ENCODE assay signal across 19 cellular contexts in the genomic region with DNA sequence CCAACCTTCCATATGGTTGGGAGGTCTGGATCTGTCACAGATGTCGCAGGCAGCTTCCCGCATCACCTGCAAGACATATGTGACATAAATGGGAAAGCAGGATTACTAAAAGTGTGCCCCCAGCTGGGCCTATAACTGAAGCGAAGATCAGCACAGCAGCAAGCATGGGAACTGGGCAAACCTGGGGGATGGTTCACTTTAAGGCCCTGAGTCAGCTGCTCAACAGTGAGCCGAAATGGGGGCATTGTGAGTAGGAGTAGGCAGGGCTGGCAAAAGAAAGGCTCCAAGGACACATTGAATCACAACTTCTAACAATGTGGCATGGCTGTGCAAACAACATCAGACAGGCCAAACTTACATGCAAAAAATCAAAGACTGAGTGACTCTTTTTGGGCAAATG.
DNase-seq lines count a peak whose midpoint lies in the region; ATAC-seq and TF ChIP-seq lines count a peak whose summit lies in the region.
"Had no signal": no experiment of that assay in that cellular context is flagged by ENCODE, and none has a peak within 500 bp of the region (broad histone marks: within the 10 kb centered on the region; RNA-seq: fewer than 3 reads in every experiment).

No MANE protein-coding gene starts in this region.

- H3K4me3 Mint-ChIP-seq in natural killer cell treated with Interleukin-12 subunit alpha and Interleukin-12 subunit beta and Interleukin-15 and Interleukin-18, amount 100 ng/mL, for 72 hours = no peak overlapping the region
- no peak overlapping the region for H3K4me3 Mint-ChIP-seq in endothelial cell (ENCODE audit: unreplicated experiment)
- H3K4me3 Mint-ChIP-seq: CD4-positive, CD25-positive, alpha-beta regulatory T cell had no signal

- DNase-seq in NCI-H82 (lab: John Stamatoyannopoulos, UW) (peak; percentile 33), NCI-H82 treated with DMSO at 0.1 percent for 48 hours (lab: John Stamatoyannopoulos, UW; ENCODE audit: unreplicated experiment) (no peak), neuronal stem cell (ENCODE audit: low spot score) (no peak), GM13977 (ENCODE audit: low spot score) (no peak), endothelial cell (ENCODE audit: low spot score) (no peak)
- DNase-seq in natural killer cell treated with Interleukin-12 subunit alpha and Interleukin-12 subunit beta and Interleukin-15 and Interleukin-18, amount 100 ng/mL, for 72 hours (ENCODE audit: low spot score) = no peak
- DNase-seq: BE2C; Caco-2; CD4-positive, CD25-positive, alpha-beta regulatory T cell; KBM-7; NCI-H1105 treated with DMSO at 0.1 percent for 48 hours; NCI-H1694 treated with DMSO at 0.1 percent for 48 hours; NCI-H510A treated with DMSO at 0.1 percent for 48 hours; Peyer's patch had no signal

- H2AK5ac ChIP-seq in neuronal stem cell (ENCODE audit: low read depth, low read length) = no peak overlapping the region

- H3K36me3 Mint-ChIP-seq in natural killer cell treated with Interleukin-12 subunit alpha and Interleukin-12 subunit beta and Interleukin-15 and Interleukin-18, amount 100 ng/mL, for 72 hours = no peaks in the 10 kb centered on the region
- no peaks in the 10 kb centered on the region for H3K36me3 Mint-ChIP-seq in endothelial cell (ENCODE audit: low read depth, unreplicated experiment)
- H3K36me3 Mint-ChIP-seq: CD4-positive, CD25-positive, alpha-beta regulatory T cell had no signal

- H3K23ac ChIP-seq in neuronal stem cell (ENCODE audit: low read depth, low read length, poor library complexity) = no peak overlapping the region

- H3K9ac ChIP-seq in neuronal stem cell (ENCODE audit: low read depth, low read length, poor library complexity) = no peak overlapping the region

- H2AFZ ChIP-seq in neuronal stem cell (ENCODE audit: low read length) = peak overlapping the region; percentile 75

- in situ Hi-C loops in GM13977 (cut with MboI; ENCODE audit: low pct_unique_long_range_greater_than_20kb, low sequenced_read_pairs, unreplicated experiment) = no loop called here

- H3K14ac ChIP-seq in neuronal stem cell (ENCODE audit: low read length) = no peak overlapping the region

- no peak overlapping the region for H4K91ac ChIP-seq in neuronal stem cell (ENCODE audit: low read depth, low read length, poor library complexity)

- no peaks in the 10 kb centered on the region for H3K9me3 Mint-ChIP-seq in natural killer cell treated with Interleukin-12 subunit alpha and Interleukin-12 subunit beta and Interleukin-15 and Interleukin-18, amount 100 ng/mL, for 72 hours
- H3K9me3 Mint-ChIP-seq in endothelial cell (ENCODE audit: unreplicated experiment) = no peaks in the 10 kb centered on the region

- no peaks in the 10 kb centered on the region for H3K36me3 ChIP-seq in neuronal stem cell (replicated peaks in 1 of 2; ENCODE audit: control insufficient read depth in 2 of 2, insufficient read depth in 2 of 2, low read length in 2 of 2)
- H3K36me3 ChIP-seq: BE2C, Peyer's patch, SJSA1 had no signal

- no peak overlapping the region for H3K27ac Mint-ChIP-seq in natural killer cell treated with Interleukin-12 subunit alpha and Interleukin-12 subunit beta and Interleukin-15 and Interleukin-18, amount 100 ng/mL, for 72 hours
- no peak overlapping the region for H3K27ac Mint-ChIP-seq in endothelial cell (ENCODE audit: unreplicated experiment)

- no peaks in the 10 kb centered on the region for H3K27me3 ChIP-seq in neuronal stem cell (ENCODE audit: control insufficient read depth in 3 of 3, insufficient read depth in 3 of 3, low read depth in 1 of 3, low read length in 3 of 3)
- H3K27me3 ChIP-seq: Peyer's patch, SJSA1 had no signal

- no peak overlapping the region for H3K4me2 ChIP-seq in neuronal stem cell (ENCODE audit: insufficient read depth, low read length, poor library complexity, severe bottlenecking)

- H2BK120ac ChIP-seq in neuronal stem cell (ENCODE audit: low read depth, low read length) = no peak overlapping the region

- no peaks in the 10 kb centered on the region for H3K79me1 ChIP-seq in neuronal stem cell (ENCODE audit: low read depth, low read length)

- no peak overlapping the region for H4K8ac ChIP-seq in neuronal stem cell (ENCODE audit: low read depth, low read length)

- ATAC-seq in natural killer cell treated with Interleukin-12 subunit alpha and Interleukin-12 subunit beta and Interleukin-15 and Interleukin-18, amount 100 ng/mL, for 72 hours = no peak
- ATAC-seq in GM19351 (IDR thresholded peaks at IDR 0.05; ENCODE audit: unreplicated experiment) = no peak
- ATAC-seq: HepG2 had no signal

- TF ChIP-seq CTCF in GM13977 (IDR thresholded peaks at IDR 0.05; ENCODE audit: extremely low read depth, insufficient read depth, missing control alignments) (no peak), endothelial cell (IDR thresholded peaks at IDR 0.05; ENCODE audit: unreplicated experiment) (no peak)

- peaks cover 0 to 5% of the 10 kb centered on the region in 2 donors for H3K9me3 ChIP-seq in neuronal stem cell (replicated peaks in 1 of 2; ENCODE audit: control insufficient read depth in 2 of 2, insufficient read depth in 1 of 2, low read depth in 1 of 2, low read length in 2 of 2)
- H3K9me3 ChIP-seq: BE2C, Caco-2, Peyer's patch, SJSA1 had no signal

- H3K27ac ChIP-seq in cingulate gyrus (ENCODE audit: low read depth, low read length) (peak overlapping the region; percentile 24), neuronal stem cell (replicated peaks; ENCODE audit: low read length) (peak overlapping the region; percentile 20)
- H3K27ac ChIP-seq: 22Rv1, Peyer's patch, SJSA1 had no signal

- peaks cover 0 to 11% of the 10 kb centered on the region in 2 donors for H3K4me1 ChIP-seq in neuronal stem cell (ENCODE audit: control insufficient read depth in 2 of 2, insufficient read depth in 1 of 2, low read depth in 1 of 2, low read length in 2 of 2)
- H3K4me1 ChIP-seq: BE2C, Peyer's patch, SJSA1 had no signal

- WGBS in neuronal stem cell (ENCODE audit: extremely low coverage in 2 of 2, insufficient read length in 2 of 2, insufficient replicate concordance in 1 of 2), 2 donors = no CpG with 5 or more reads among the region's 4 CpGs

- no peak overlapping the region for H2BK12ac ChIP-seq in neuronal stem cell (ENCODE audit: low read length)

- H3K4me1 Mint-ChIP-seq in natural killer cell treated with Interleukin-12 subunit alpha and Interleukin-12 subunit beta and Interleukin-15 and Interleukin-18, amount 100 ng/mL, for 72 hours (ENCODE audit: low read depth in 2 of 2) = no peaks in the 10 kb centered on the region
- H3K4me1 Mint-ChIP-seq in endothelial cell (ENCODE audit: unreplicated experiment) = peaks cover 6% of the 10 kb centered on the region
- H3K4me1 Mint-ChIP-seq: CD4-positive, CD25-positive, alpha-beta regulatory T cell had no signal

- no peaks in the 10 kb centered on the region for H3K27me3 Mint-ChIP-seq in natural killer cell treated with Interleukin-12 subunit alpha and Interleukin-12 subunit beta and Interleukin-15 and Interleukin-18, amount 100 ng/mL, for 72 hours
- H3K27me3 Mint-ChIP-seq in endothelial cell (ENCODE audit: unreplicated experiment) = no peaks in the 10 kb centered on the region
- H3K27me3 Mint-ChIP-seq: CD4-positive, CD25-positive, alpha-beta regulatory T cell had no signal

- no peak overlapping the region for H3K4ac ChIP-seq in neuronal stem cell (ENCODE audit: low read length)

- H3K18ac ChIP-seq in neuronal stem cell (ENCODE audit: low read length) = no peak overlapping the region

- no peak overlapping the region for H2BK5ac ChIP-seq in neuronal stem cell (ENCODE audit: low read length)

- no peak overlapping the region for H3K4me3 ChIP-seq in neuronal stem cell (ENCODE audit: low read length in 2 of 2)
- H3K4me3 ChIP-seq: Peyer's patch, SJSA1 had no signal

- H2BK15ac ChIP-seq in neuronal stem cell (ENCODE audit: low read length) = no peak overlapping the region
